ENCODE assay signal across 27 cellular contexts in the genomic region with DNA sequence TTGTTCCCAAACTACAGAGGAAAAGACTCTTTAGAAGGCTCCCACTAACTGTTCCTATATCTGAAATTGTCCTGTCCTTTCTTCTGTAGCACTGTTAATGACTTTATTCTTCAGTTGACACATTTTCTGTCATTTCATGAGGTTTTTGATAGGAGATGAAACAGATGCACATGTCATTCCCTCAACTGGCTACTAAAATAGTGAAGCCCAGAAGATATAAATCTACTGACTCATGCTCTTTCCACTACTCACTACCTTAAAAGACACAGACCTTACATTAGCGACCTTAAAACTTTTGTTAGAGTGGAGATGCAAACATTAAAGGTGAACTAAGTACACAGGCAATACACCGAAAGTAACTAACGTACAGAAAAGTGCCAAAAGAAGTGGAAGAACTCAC. TPM values are rescaled to one million over a fixed set of nuclear protein-coding genes. Genes with fewer than 3 reads are reported as not detected.
"Had no signal": no experiment of that assay in that cellular context is flagged by ENCODE, and none has a peak within 500 bp of the region (broad histone marks: within the 10 kb centered on the region; RNA-seq: fewer than 3 reads in every experiment).

No MANE protein-coding gene starts in this region.

- DNase-seq: activated CD4-positive, alpha-beta T cell treated with anti-CD3 and anti-CD28 coated beads for 48 hours; activated CD4-positive, alpha-beta T cell treated with anti-CD3 and anti-CD28 coated beads, Interleukin-2, amount 50 U/mL, for 4 hours; activated CD4-positive, CD25-positive, alpha-beta regulatory T cell treated with anti-CD3 and anti-CD28 coated beads, Interleukin-2, amount 50 U/mL, for 72 hours; activated CD8-positive, alpha-beta memory T cell treated with anti-CD3 and anti-CD28 coated beads, Interleukin-2, amount 50 U/mL, for 48 hours; activated CD8-positive, alpha-beta T cell treated with anti-CD3 and anti-CD28 coated beads, Interleukin-2, amount 10 ng/mL, durations not matched to agents 7 days and 5 days; activated effector memory CD4-positive, alpha-beta T cell treated with Interleukin-2 at 50 U/mL for 16 hours; activated naive CD4-positive, alpha-beta T cell; activated T-cell treated with anti-CD3 and anti-CD28 coated beads, Interleukin-2, amount 50 U/mL, for 1 hour; amniotic stem cell; body of pancreas; MM.1S; NCI-H1048; NCI-H2029; NCI-H2107; NCI-H345; NCI-H510A; NCI-H526 treated with DMSO at 0.1 percent for 48 hours; NCI-H82; Peyer's patch; SHP77 treated with DMSO at 0.1 percent for 48 hours; T-cell; T1000 had no signal

- H3K4me3 ChIP-seq: ascending aorta, body of pancreas, Peyer's patch had no signal

- H3K27me3 ChIP-seq: ascending aorta, body of pancreas, Peyer's patch had no signal

- H3K27me3 Mint-ChIP-seq: activated naive CD4-positive, alpha-beta T cell treated with anti-CD3 and anti-CD28 coated beads, Interleukin-2, amount 50 U/mL, for 24 hours; central memory CD8-positive, alpha-beta T cell; T-cell had no signal

- H3K27ac ChIP-seq: ascending aorta, body of pancreas, Peyer's patch had no signal

- H3K4me1 ChIP-seq: ascending aorta, body of pancreas, Peyer's patch had no signal

- H3K27ac Mint-ChIP-seq: activated CD8-positive, alpha-beta T cell treated with anti-CD3 and anti-CD28 coated beads, Interleukin-2, amount 10 ng/mL, durations not matched to agents 7 days and 5 days; activated naive CD4-positive, alpha-beta T cell treated with anti-CD3 and anti-CD28 coated beads, Interleukin-2, amount 50 U/mL, for 24 hours; T-cell had no signal

- H3K9me3 Mint-ChIP-seq: activated naive CD4-positive, alpha-beta T cell treated with anti-CD3 and anti-CD28 coated beads, Interleukin-2, amount 50 U/mL, for 24 hours; central memory CD8-positive, alpha-beta T cell had no signal

- H3K4me3 Mint-ChIP-seq: activated CD8-positive, alpha-beta T cell treated with anti-CD3 and anti-CD28 coated beads, Interleukin-2, amount 10 ng/mL, durations not matched to agents 7 days and 5 days; activated naive CD4-positive, alpha-beta T cell treated with anti-CD3 and anti-CD28 coated beads, Interleukin-2, amount 50 U/mL, for 24 hours; central memory CD8-positive, alpha-beta T cell; T-cell had no signal

- FAIRE-seq: bronchial epithelial cell, TTC549 had no signal

- H3K9me3 ChIP-seq: ascending aorta, body of pancreas, Peyer's patch had no signal

- ATAC-seq: activated CD8-positive, alpha-beta T cell treated with anti-CD3 and anti-CD28 coated beads, Interleukin-2, amount 10 ng/mL, durations not matched to agents 7 days and 5 days; body of pancreas; T-cell had no signal

- H3K4me1 Mint-ChIP-seq: activated naive CD4-positive, alpha-beta T cell treated with anti-CD3 and anti-CD28 coated beads, Interleukin-2, amount 50 U/mL, for 24 hours; T-cell had no signal

RNA-seq across cellular contexts. Expression of a gene that starts 59.5 kb away (rescaled TPM):
- total RNA-seq: activated CD8-positive, alpha-beta T cell treated with anti-CD3 and anti-CD28 coated beads, Interleukin-2, amount 10 ng/mL, durations not matched to agents 7 days and 5 days had no signal
